ENCODE assay signal across 32 cellular contexts in the genomic region with DNA sequence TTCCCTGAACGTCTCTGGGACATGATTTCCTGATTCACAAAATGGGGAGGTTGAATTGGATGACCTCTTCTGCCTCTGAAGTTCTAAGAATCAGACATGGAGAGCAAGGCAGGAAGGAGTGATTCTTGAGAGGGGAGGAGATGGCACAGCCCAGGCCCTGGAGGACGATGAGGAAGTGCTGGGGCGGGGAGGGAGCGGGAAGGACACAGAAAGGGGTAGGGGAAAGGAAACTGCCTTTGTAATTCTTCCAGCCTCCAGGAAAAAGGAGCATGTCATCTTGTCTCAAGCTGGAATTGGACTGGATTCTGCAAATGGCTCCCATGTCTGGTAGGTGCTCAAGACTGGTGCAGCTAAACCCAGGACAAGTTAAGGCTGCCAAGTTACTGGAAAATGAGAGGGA.
"Had no signal": no experiment of that assay in that cellular context is flagged by ENCODE, and none has a peak within 500 bp of the region (broad histone marks: within the 10 kb centered on the region; RNA-seq: fewer than 3 reads in every experiment).

No MANE protein-coding gene starts in this region.

- H3K4me1 ChIP-seq: gastroesophageal sphincter had no signal

- H3K27me3 ChIP-seq: dorsolateral prefrontal cortex had no signal

- FAIRE-seq: astrocyte, bronchial epithelial cell, TTC549 had no signal

- H3K36me3 ChIP-seq: brain microvascular endothelial cell, esophagus squamous epithelium, gastroesophageal sphincter, heart right ventricle, WERI-Rb-1 had no signal

- H3K9me3 Mint-ChIP-seq: activated CD4-positive, alpha-beta T cell treated with anti-CD3 and anti-CD28 coated beads, Interleukin-2, amount 10 ng/mL, durations not matched to agents 7 days and 5 days; central memory CD8-positive, alpha-beta T cell; dendritic cell treated with granulocyte-macrophage colony-stimulating factor and Interleukin-4, amounts not matched to agents 40 ng/mL and 50 ng/mL, for 4 days; effector memory CD8-positive, alpha-beta T cell had no signal

- H3K27me3 Mint-ChIP-seq: activated B cell treated with CpG ODN at 0.5 μM for 24 hours; activated CD8-positive, alpha-beta T cell treated with anti-CD3 and anti-CD28 coated beads for 36 hours; activated naive CD8-positive, alpha-beta T cell; activated T-helper 17 cell treated with anti-CD3 and anti-CD28 coated beads, Interleukin-2, amount 50 U/mL, for 72 hours; dendritic cell treated with granulocyte-macrophage colony-stimulating factor and Interleukin-4, amounts not matched to agents 40 ng/mL and 50 ng/mL, for 4 days had no signal

- DNase-seq: activated B cell treated with CpG ODN at 0.5 μM for 24 hours; activated CD4-positive, alpha-beta T cell treated with anti-CD3 and anti-CD28 coated beads, Interleukin-2, amount 10 ng/mL, durations not matched to agents 7 days and 5 days; activated CD4-positive, alpha-beta T cell treated with anti-CD3 and anti-CD28 coated beads, Interleukin-2, amount 50 U/mL, for 4 hours; activated CD8-positive, alpha-beta memory T cell treated with anti-CD3 and anti-CD28 coated beads for 24 hours; activated CD8-positive, alpha-beta T cell treated with anti-CD3 and anti-CD28 coated beads for 36 hours; activated effector memory CD4-positive, alpha-beta T cell treated with Interleukin-2 at 50 U/mL for 16 hours; activated gamma-delta T cell treated with Interleukin-2 at 50 U/mL for 16 hours; activated naive CD4-positive, alpha-beta T cell treated with anti-CD3 and anti-CD28 coated beads, Interleukin-2, amount 50 U/mL, for 16 hours; activated naive CD4-positive, alpha-beta T cell treated with Interleukin-2 at 50 U/mL for 16 hours; activated T-cell treated with anti-CD3 and anti-CD28 coated beads, Interleukin-2, amount 50 U/mL, for 4 hours; amniotic stem cell; anterior cingulate cortex; brain microvascular endothelial cell; dorsolateral prefrontal cortex; effector CD4-positive, alpha-beta T cell; effector memory CD8-positive, alpha-beta T cell; erythroblast; esophagus squamous epithelium; foreskin melanocyte; heart right ventricle; T-helper 2 cell; WERI-Rb-1 had no signal

- H3K4me3 Mint-ChIP-seq: activated B cell treated with CpG ODN at 0.5 μM for 24 hours; activated CD4-positive, alpha-beta T cell treated with anti-CD3 and anti-CD28 coated beads, Interleukin-2, amount 10 ng/mL, durations not matched to agents 7 days and 5 days; activated CD8-positive, alpha-beta T cell treated with anti-CD3 and anti-CD28 coated beads for 36 hours; activated naive CD8-positive, alpha-beta T cell; activated T-cell treated with anti-CD3 and anti-CD28 coated beads, Interleukin-2, amount 50 U/mL, for 4 hours; activated T-helper 17 cell treated with anti-CD3 and anti-CD28 coated beads, Interleukin-2, amount 50 U/mL, for 72 hours; central memory CD8-positive, alpha-beta T cell; dendritic cell treated with granulocyte-macrophage colony-stimulating factor and Interleukin-4, amounts not matched to agents 40 ng/mL and 50 ng/mL, for 4 days; effector memory CD8-positive, alpha-beta T cell had no signal

- H3K9me3 ChIP-seq: esophagus squamous epithelium, gastroesophageal sphincter had no signal

- H3K4me3 ChIP-seq: coronary artery, dorsolateral prefrontal cortex, esophagus squamous epithelium, gastroesophageal sphincter, heart right ventricle had no signal

- H3K27ac ChIP-seq: brain microvascular endothelial cell, coronary artery, esophagus squamous epithelium, gastroesophageal sphincter, heart right ventricle, WERI-Rb-1 had no signal

- ATAC-seq: activated CD4-positive, CD25-positive, alpha-beta regulatory T cell treated with anti-CD3 and anti-CD28 coated beads, Interleukin-2, amount 50 U/mL, for 24 hours; activated CD8-positive, alpha-beta T cell treated with anti-CD3 and anti-CD28 coated beads for 36 hours; activated T-cell treated with anti-CD3 and anti-CD28 coated beads, Interleukin-2, amount 50 U/mL, for 4 hours; activated T-helper 17 cell treated with anti-CD3 and anti-CD28 coated beads, Interleukin-2, amount 50 U/mL, for 72 hours; effector memory CD8-positive, alpha-beta T cell; gastroesophageal sphincter; heart right ventricle had no signal

- H3K36me3 Mint-ChIP-seq: activated naive CD8-positive, alpha-beta T cell had no signal

- H3K4me1 Mint-ChIP-seq: activated B cell treated with CpG ODN at 0.5 μM for 24 hours; activated CD4-positive, alpha-beta T cell treated with anti-CD3 and anti-CD28 coated beads, Interleukin-2, amount 10 ng/mL, durations not matched to agents 7 days and 5 days; activated T-helper 17 cell treated with anti-CD3 and anti-CD28 coated beads, Interleukin-2, amount 50 U/mL, for 72 hours; central memory CD8-positive, alpha-beta T cell had no signal

- H3K27ac Mint-ChIP-seq: activated B cell treated with CpG ODN at 0.5 μM for 24 hours; activated CD4-positive, alpha-beta T cell treated with anti-CD3 and anti-CD28 coated beads, Interleukin-2, amount 10 ng/mL, durations not matched to agents 7 days and 5 days; activated CD8-positive, alpha-beta T cell treated with anti-CD3 and anti-CD28 coated beads for 36 hours; activated naive CD8-positive, alpha-beta T cell; activated T-helper 17 cell treated with anti-CD3 and anti-CD28 coated beads, Interleukin-2, amount 50 U/mL, for 72 hours; dendritic cell treated with granulocyte-macrophage colony-stimulating factor and Interleukin-4, amounts not matched to agents 40 ng/mL and 50 ng/mL, for 4 days; effector memory CD8-positive, alpha-beta T cell had no signal
